ENCODE assay signal across 12 cellular contexts in genomic region chr7:44383566-44383965, GRCh38. TPM values are rescaled to one million over a fixed set of nuclear protein-coding genes. Genes with fewer than 3 reads are reported as not detected.
DNase-seq lines count a peak whose midpoint lies in the region; ATAC-seq and TF ChIP-seq lines count a peak whose summit lies in the region.
"Had no signal": no experiment of that assay in that cellular context is flagged by ENCODE, and none has a peak within 500 bp of the region (broad histone marks: within the 10 kb centered on the region; RNA-seq: fewer than 3 reads in every experiment).

No MANE protein-coding gene starts in this region.

- BruUV-seq in PC-3 (replicated peaks; lab: Mats Ljungman, UMichigan), result no TSS peak

- no peaks in the 10 kb centered on the region for H3K79me2 ChIP-seq in PC-3 (ENCODE audit: low read length)

- TF ChIP-seq CTCF in PC-3 (conservative IDR thresholded peaks at IDR 0.05; ENCODE audit: low read depth, low read length) (no peak), dorsolateral prefrontal cortex (IDR thresholded peaks at IDR 0.05 in 54 of 56, conservative IDR thresholded peaks at IDR 0.05 in 2 of 56; ENCODE audit: low read depth in 1 of 56, partially characterized antibody in 56 of 56) (no peak)

- H2AFZ ChIP-seq in PC-3 (ENCODE audit: low read length), result no peak overlapping the region
- H2AFZ ChIP-seq: GM23338 had no signal

- H3K9me3 ChIP-seq in PC-3 (ENCODE audit: low read length), result no peaks in the 10 kb centered on the region
- H3K9me3 ChIP-seq: body of pancreas had no signal

- no peaks in the 10 kb centered on the region for H3F3A ChIP-seq in PC-3 (ENCODE audit: low read length, unreplicated experiment)

- CTCF ChIA-PET in PC-3 (lab: Charles Lee), result no interaction called here

- H3K27ac ChIP-seq in PC-3 (ENCODE audit: low read length), result peak overlapping the region; percentile 43
- H3K27ac ChIP-seq in dorsolateral prefrontal cortex, result peak overlapping the region in 52 of 59 donors; percentile 6 to 91 (median 80)
- H3K27ac ChIP-seq: body of pancreas had no signal

- H3K9ac ChIP-seq in PC-3 (ENCODE audit: low read length), result no peak overlapping the region

- peaks cover 11% of the 10 kb centered on the region for H3K36me3 ChIP-seq in PC-3 (ENCODE audit: low read depth, low read length)

- DNase-seq in AG08395 (ENCODE audit: low spot score) (peak; percentile 71), PC-3 (peak; percentile 21), dorsolateral prefrontal cortex (peak in 2 of 10 donors; percentile 37 to 55), mesenteric fat pad (ENCODE audit: low spot score) (peak; percentile 85), NCI-H345 (lab: John Stamatoyannopoulos, UW) (no peak), cerebellar nuclear complex (lab: John Stamatoyannopoulos, UW) (no peak)
- DNase-seq: activated CD4-positive, alpha-beta T cell treated with anti-CD3 and anti-CD28 coated beads, Interleukin-2, amount 50 U/mL, for 1 hour; NCI-H1694 treated with DMSO at 0.1 percent for 48 hours had no signal

- POLR2A ChIA-PET in PC-3 (lab: Charles Lee; ENCODE audit: unreplicated experiment), result no interaction called here

- H3K4me3 ChIP-seq in PC-3 (ENCODE audit: low read length) (no peak overlapping the region), dorsolateral prefrontal cortex (no peak overlapping the region)
- H3K4me3 ChIP-seq: body of pancreas, GM23338 had no signal

- H3K4me2 ChIP-seq in PC-3 (ENCODE audit: low read length), result no peak overlapping the region
- H3K4me2 ChIP-seq: GM23338 had no signal

- ATAC-seq in PC-3 (peak; percentile 44), HG02798 (IDR thresholded peaks at IDR 0.05; ENCODE audit: poor library complexity, unreplicated experiment) (no peak), GM21528 (IDR thresholded peaks at IDR 0.05; ENCODE audit: low FRiP score, unreplicated experiment) (no peak)
- ATAC-seq: body of pancreas, GM23338 had no signal

- H3K27me3 ChIP-seq in PC-3 (ENCODE audit: low read length), result no peaks in the 10 kb centered on the region
- no peaks in the 10 kb centered on the region for H3K27me3 ChIP-seq in dorsolateral prefrontal cortex
- H3K27me3 ChIP-seq: body of pancreas had no signal

- no peaks in the 10 kb centered on the region for H3K9me2 ChIP-seq in PC-3 (replicated peaks; ENCODE audit: low read length)

- peaks cover 34% of the 10 kb centered on the region for H3K4me1 ChIP-seq in PC-3 (ENCODE audit: insufficient read depth, low read length)
- H3K4me1 ChIP-seq: body of pancreas had no signal

- H4K20me1 ChIP-seq in PC-3 (ENCODE audit: low read length), result no peaks in the 10 kb centered on the region

- intact Hi-C loops in PC-3 (cut with micrococcal nuclease), result no loop called here
- intact Hi-C loops in dorsolateral prefrontal cortex (cut with DNase I), result no loop called here

RNA-seq across cellular contexts. Expression of gene CAMK2B, which starts 58.2 kb away (rescaled TPM):
- total RNA-seq in PC-3 (2014; rRNA removed), result 0.69 and 1.2 TPM in 2 replicates
- total RNA-seq in dorsolateral prefrontal cortex, result 100 to 1,000 TPM; 111 to 469 (median 313) TPM
- total RNA-seq in mesenteric fat pad, result 1.2 TPM
- total RNA-seq: GM23338 had no signal

Comparison
In these comparisons a context has a peak if more than half of its experiments do, and no peak if none do; other contexts are left out.
1. DNase-seq: peak in AG08395 (single experiment), PC-3 (single experiment) and mesenteric fat pad (single experiment); none in NCI-H345 (single experiment) and cerebellar nuclear complex (0 of 2).
2. RNA of gene CAMK2B, which starts 58.2 kb away (total RNA-seq): 111 to 469 TPM in dorsolateral prefrontal cortex; 0.69 to 1.2 TPM in PC-3 and 1.2 TPM in mesenteric fat pad (single experiment); every median in the first group is over 10 times any median in the second.